Comparison of ENCODE assay signal across 23 cellular contexts in the genomic region with DNA sequence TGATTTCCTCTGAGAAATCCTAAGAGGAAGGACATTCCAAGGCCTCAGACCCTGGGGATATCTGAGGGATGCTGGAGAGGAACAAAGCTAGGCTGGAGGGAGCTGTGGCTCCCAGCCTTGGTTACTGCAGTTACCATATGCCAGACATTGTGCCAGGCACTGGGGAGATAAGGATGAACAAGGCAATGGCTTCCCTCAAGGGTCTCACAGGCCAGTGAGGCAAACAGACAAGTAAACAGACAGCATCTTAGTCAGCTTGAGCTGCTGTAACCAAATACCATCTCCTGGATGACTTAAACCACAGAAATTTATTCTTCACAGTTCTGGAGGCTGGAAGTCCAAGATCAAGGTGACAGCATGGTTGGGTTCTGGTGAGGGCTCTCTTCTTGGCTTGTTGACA.
"Had no signal": no experiment of that assay in that cellular context is flagged by ENCODE, and none has a peak within 500 bp of the region (broad histone marks: within the 10 kb centered on the region; RNA-seq: fewer than 3 reads in every experiment).

No MANE protein-coding gene starts in this region.

- H3K27me3 ChIP-seq: body of pancreas, esophagus squamous epithelium, gastroesophageal sphincter, heart left ventricle, neutrophil, ovary, spleen, testis, vagina had no signal

- H3K4me1 ChIP-seq: body of pancreas, esophagus squamous epithelium, gastroesophageal sphincter, prostate gland, spleen, testis, vagina had no signal

- H3K36me3 ChIP-seq: esophagus squamous epithelium, gastroesophageal sphincter, heart left ventricle, left ventricle myocardium inferior, neutrophil, ovary, prostate gland, spleen, vagina had no signal

- H3K27ac ChIP-seq: body of pancreas, esophagus squamous epithelium, gastroesophageal sphincter, heart left ventricle, left ventricle myocardium inferior, neutrophil, ovary, prostate gland, spleen, testis, vagina had no signal

- H3K9me3 ChIP-seq: body of pancreas, esophagus squamous epithelium, gastroesophageal sphincter, heart left ventricle, left ventricle myocardium inferior, neutrophil, ovary, prostate gland, spleen, testis, vagina had no signal

- H3K4me3 ChIP-seq: body of pancreas, esophagus squamous epithelium, gastroesophageal sphincter, heart left ventricle, left ventricle myocardium inferior, ovary, prostate gland, spleen, testis, vagina had no signal

- DNase-seq: activated CD4-positive, alpha-beta T cell treated with anti-CD3 and anti-CD28 coated beads, Interleukin-2, amount 10 ng/mL, durations not matched to agents 7 days and 5 days; activated CD8-positive, alpha-beta memory T cell treated with anti-CD3 and anti-CD28 coated beads, Interleukin-2, amount 10 ng/mL, durations not matched to agents 7 days and 5 days; activated CD8-positive, alpha-beta T cell treated with anti-CD3 and anti-CD28 coated beads for 36 hours; activated effector memory CD4-positive, alpha-beta T cell treated with anti-CD3 and anti-CD28 coated beads, Interleukin-2, amount 50 U/mL, for 16 hours; activated naive CD4-positive, alpha-beta T cell treated with anti-CD3 and anti-CD28 coated beads, Interleukin-2, amount 10 ng/mL, durations not matched to agents 7 days and 5 days; activated T-cell treated with anti-CD3 and anti-CD28 coated beads for 4 hours; body of pancreas; caudate nucleus; dermis blood vessel endothelial cell; effector CD8-positive, alpha-beta T cell; esophagus squamous epithelium; heart left ventricle; left ventricle myocardium inferior; ovary; spleen; stimulated activated CD4-positive, alpha-beta T cell treated with anti-CD3 and anti-CD28 coated beads, Interleukin-4, amount 100 ng/mL, for 1 hour; stimulated activated naive CD4-positive, alpha-beta T cell; testis; trophoblast cell had no signal
